23 cellular contexts compared by ENCODE assay signal in genomic region chr10:98924526-98924925, GRCh38.
DNase-seq lines count a peak whose midpoint lies in the region; ATAC-seq lines count a peak whose summit lies in the region.
"Had no signal": no experiment of that assay in that cellular context is flagged by ENCODE, and none has a peak within 500 bp of the region (broad histone marks: within the 10 kb centered on the region; RNA-seq: fewer than 3 reads in every experiment).

No MANE protein-coding gene starts in this region.

- no peak overlapping the region for H3K4me2 ChIP-seq in mesenchymal stem cell (ENCODE audit: low read length, poor library complexity, severe bottlenecking)
- H3K4me2 ChIP-seq: BLaER1, SK-N-SH had no signal

- H3K4me1 ChIP-seq in mesenchymal stem cell (ENCODE audit: control insufficient read depth, insufficient read depth, low read depth, low read length) = no peaks in the 10 kb centered on the region
- H3K4me1 ChIP-seq: BLaER1 had no signal

- no peak overlapping the region for H2BK120ac ChIP-seq in mesenchymal stem cell (ENCODE audit: low read depth, low read length)

- H2BK15ac ChIP-seq in mesenchymal stem cell (ENCODE audit: low read depth, poor library complexity, severe bottlenecking) = no peak overlapping the region

- no peaks in the 10 kb centered on the region for H3K36me3 ChIP-seq in mesenchymal stem cell (ENCODE audit: control insufficient read depth in 1 of 2, insufficient read depth in 2 of 2, low read depth in 1 of 2, low read length in 2 of 2)
- H3K36me3 ChIP-seq: BLaER1 had no signal

- no peak overlapping the region for H3K27ac ChIP-seq in mesenchymal stem cell (ENCODE audit: low read length, poor library complexity, severe bottlenecking)
- H3K27ac ChIP-seq: BLaER1 had no signal

- H3K4me3 ChIP-seq in mesenchymal stem cell (ENCODE audit: insufficient read depth in 1 of 2, low read depth in 1 of 2, low read length in 2 of 2) = no peak overlapping the region
- H3K4me3 ChIP-seq: BLaER1 had no signal

- H3K9me3 ChIP-seq in mesenchymal stem cell (ENCODE audit: control insufficient read depth, low read length) = no peaks in the 10 kb centered on the region
- H3K9me3 ChIP-seq: BLaER1, SK-N-SH had no signal

- no peak overlapping the region for H2AK5ac ChIP-seq in mesenchymal stem cell (ENCODE audit: low read length, severe bottlenecking)

- H3K9ac ChIP-seq in mesenchymal stem cell (ENCODE audit: low read length) = no peak overlapping the region
- H3K9ac ChIP-seq: BLaER1, SK-N-SH had no signal

- no peak overlapping the region for H2BK5ac ChIP-seq in mesenchymal stem cell (ENCODE audit: low read depth, low read length, poor library complexity, severe bottlenecking)

- H3K18ac ChIP-seq in mesenchymal stem cell (ENCODE audit: low read depth in 1 of 2, low read length in 2 of 2) = no peak overlapping the region

- WGBS in mesenchymal stem cell = 91% methylated on average over 1 of the region's 1 CpG

- no peak overlapping the region for H3K4ac ChIP-seq in mesenchymal stem cell (ENCODE audit: low read depth in 1 of 2, low read length in 2 of 2)

- no peak overlapping the region for H3K14ac ChIP-seq in mesenchymal stem cell (ENCODE audit: low read length in 2 of 2)

- no peaks in the 10 kb centered on the region for H3K27me3 ChIP-seq in mesenchymal stem cell (ENCODE audit: control insufficient read depth in 1 of 2, insufficient read depth in 1 of 2, low read length in 2 of 2)
- H3K27me3 ChIP-seq: BLaER1 had no signal

- H4K91ac ChIP-seq in mesenchymal stem cell (ENCODE audit: low read length) = no peak overlapping the region

- H2BK12ac ChIP-seq in mesenchymal stem cell (ENCODE audit: low read length in 2 of 2) = no peak overlapping the region

- no peak overlapping the region for H3K23ac ChIP-seq in mesenchymal stem cell (ENCODE audit: low read length in 2 of 2)

- no peak overlapping the region for H4K8ac ChIP-seq in mesenchymal stem cell (ENCODE audit: low read length)

- ATAC-seq in HG02870 (IDR thresholded peaks at IDR 0.05; ENCODE audit: unreplicated experiment) = no peak
- ATAC-seq: HepG2, PC-3, T-helper 17 cell had no signal

- no peak overlapping the region for H2AFZ ChIP-seq in mesenchymal stem cell (ENCODE audit: low read depth, low read length)

- H3K79me1 ChIP-seq in mesenchymal stem cell (replicated peaks; ENCODE audit: low read length, poor library complexity, severe bottlenecking) = no peaks in the 10 kb centered on the region

- DNase-seq in DMS 273 (lab: John Stamatoyannopoulos, UW; ENCODE audit: unreplicated experiment) (peak; percentile 92), NCI-H1105 treated with DMSO at 0.1 percent for 48 hours (lab: John Stamatoyannopoulos, UW) (peak; percentile 1), NCI-H2196 treated with DMSO at 0.1 percent for 48 hours (lab: John Stamatoyannopoulos, UW; ENCODE audit: unreplicated experiment) (peak; percentile 18), mesenchymal stem cell (peak; percentile 48), Ammon's horn (ENCODE audit: low spot score) (no peak), NCI-H2029 (lab: John Stamatoyannopoulos, UW) (no peak)
- DNase-seq: CD4-positive, alpha-beta T cell; COR-L47; DND-41; Karpas-422; NCI-H1092 treated with DMSO at 0.1 percent for 48 hours; NCI-H146; NCI-H2081 treated with DMSO at 0.1 percent for 48 hours; NCI-H226; NCI-H510A; NCI-H774; NK-92 treated with Interleukin-12 subunit alpha and Interleukin-12 subunit beta, amount 100 ng/mL, for 24 hours; PC-3; SK-N-SH; T-helper 17 cell had no signal

Comparison
In these comparisons a context has a peak if more than half of its experiments do, and no peak if none do; other contexts are left out.
1. DNase-seq: peak in DMS 273 (single experiment), NCI-H1105 treated with DMSO at 0.1 percent for 48 hours (single experiment), NCI-H2196 treated with DMSO at 0.1 percent for 48 hours (single experiment) and mesenchymal stem cell (single experiment); none in Ammon's horn (single experiment) and NCI-H2029 (single experiment).